ENCODE assay signal across 1 cellular context in the genomic region with DNA sequence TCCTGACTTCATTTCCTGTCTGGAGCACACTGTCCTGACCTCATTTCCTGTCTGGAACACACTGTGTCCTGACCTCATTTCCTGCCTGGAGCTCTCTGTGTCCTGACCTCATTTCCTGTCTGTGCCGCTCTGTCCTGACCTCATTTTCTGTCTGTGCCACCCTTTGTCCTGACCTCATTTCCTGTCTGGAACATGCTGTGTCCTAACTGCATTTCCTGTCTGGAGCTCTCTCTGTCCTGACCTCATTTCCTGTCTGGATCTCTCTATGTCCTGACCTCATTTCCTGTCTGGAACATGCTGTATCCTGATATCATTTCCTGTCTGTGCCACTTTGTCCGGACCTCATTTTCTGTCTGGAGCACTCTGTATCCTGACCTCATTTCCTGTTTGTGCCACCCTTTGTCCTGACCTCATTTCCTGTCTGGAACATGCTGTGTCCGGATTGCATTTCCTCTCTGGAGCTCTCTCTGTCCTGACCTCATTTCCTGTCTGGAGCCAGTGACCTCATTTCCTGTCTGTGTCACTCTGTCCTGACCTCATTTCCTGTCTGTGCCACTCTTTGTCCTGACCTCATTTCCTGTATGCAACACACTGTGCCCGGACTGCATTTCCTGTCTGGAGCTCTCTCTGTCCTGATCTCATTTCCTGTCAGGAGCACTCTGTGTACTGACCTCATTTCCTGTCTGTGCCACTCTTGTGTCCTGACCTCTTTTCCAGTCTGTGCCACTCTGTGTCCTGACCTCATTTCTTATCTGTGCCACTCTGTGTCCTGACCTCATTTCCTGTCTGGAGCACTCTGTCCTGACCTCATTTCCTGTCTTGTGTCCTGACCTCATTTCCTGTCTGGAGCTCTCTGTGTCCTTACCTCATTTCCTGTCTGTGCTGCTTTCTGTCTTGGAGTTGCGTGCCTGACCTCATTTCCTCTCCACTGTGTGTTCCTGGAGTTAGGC.
TF ChIP-seq lines count a peak whose summit lies in the region.

No MANE protein-coding gene starts in this region.

TF ChIP-seq in HEK293, 187 proteins besides CTCF, POLR2A, EP300 and RAD21 (continued from another document):
- TF ChIP-seq SP2 (tag by site-specific recombination; IDR thresholded peaks at IDR 0.05) (peak; percentile 96), ZBTB11 (tag by site-specific recombination; conservative IDR thresholded peaks at IDR 0.05; ENCODE audit: low read depth) (peak; percentile 95), ZSCAN23 (tag by site-specific recombination; IDR thresholded peaks at IDR 0.05) (0 out of 2 replicates have a peak, but pooled peaks have one; percentile 19)
- TF ChIP-seq, protein P1, sequence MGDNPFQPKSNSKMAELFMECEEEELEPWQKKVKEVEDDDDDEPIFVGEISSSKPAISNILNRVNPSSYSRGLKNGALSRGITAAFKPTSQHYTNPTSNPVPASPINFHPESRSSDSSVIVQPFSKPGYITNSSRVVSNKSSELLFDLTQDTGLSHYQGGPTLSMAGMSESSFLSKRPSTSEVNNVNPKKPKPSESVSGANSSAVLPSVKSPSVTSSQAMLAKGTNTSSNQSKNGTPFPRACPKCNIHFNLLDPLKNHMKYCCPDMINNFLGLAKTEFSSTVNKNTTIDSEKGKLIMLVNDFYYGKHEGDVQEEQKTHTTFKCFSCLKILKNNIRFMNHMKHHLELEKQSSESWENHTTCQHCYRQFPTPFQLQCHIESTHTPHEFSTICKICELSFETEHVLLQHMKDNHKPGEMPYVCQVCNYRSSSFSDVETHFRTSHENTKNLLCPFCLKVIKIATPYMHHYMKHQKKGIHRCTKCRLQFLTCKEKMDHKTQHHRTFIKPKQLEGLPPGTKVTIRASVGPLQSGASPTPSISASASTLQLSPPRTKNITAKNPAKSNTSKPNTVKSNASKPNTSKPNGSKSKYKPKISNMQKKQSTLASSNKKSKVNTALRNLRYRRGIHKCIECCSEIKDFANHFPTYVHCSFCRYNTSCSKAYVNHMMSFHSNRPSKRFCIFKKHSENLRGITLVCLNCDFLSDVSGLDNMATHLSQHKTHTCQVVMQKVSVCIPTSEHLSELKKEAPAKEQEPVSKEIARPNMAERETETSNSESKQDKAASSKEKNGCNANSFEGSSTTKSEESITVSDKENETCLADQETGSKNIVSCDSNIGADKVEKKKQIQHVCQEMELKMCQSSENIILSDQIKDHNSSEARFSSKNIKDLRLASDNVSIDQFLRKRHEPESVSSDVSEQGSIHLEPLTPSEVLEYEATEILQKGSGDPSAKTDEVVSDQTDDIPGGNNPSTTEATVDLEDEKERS (tag by site-specific recombination; IDR thresholded peaks at IDR 0.05), result peak; percentile 68; the same call in 1 of the 2 replicates
